8 cellular contexts compared by ENCODE assay signal in the genomic region with DNA sequence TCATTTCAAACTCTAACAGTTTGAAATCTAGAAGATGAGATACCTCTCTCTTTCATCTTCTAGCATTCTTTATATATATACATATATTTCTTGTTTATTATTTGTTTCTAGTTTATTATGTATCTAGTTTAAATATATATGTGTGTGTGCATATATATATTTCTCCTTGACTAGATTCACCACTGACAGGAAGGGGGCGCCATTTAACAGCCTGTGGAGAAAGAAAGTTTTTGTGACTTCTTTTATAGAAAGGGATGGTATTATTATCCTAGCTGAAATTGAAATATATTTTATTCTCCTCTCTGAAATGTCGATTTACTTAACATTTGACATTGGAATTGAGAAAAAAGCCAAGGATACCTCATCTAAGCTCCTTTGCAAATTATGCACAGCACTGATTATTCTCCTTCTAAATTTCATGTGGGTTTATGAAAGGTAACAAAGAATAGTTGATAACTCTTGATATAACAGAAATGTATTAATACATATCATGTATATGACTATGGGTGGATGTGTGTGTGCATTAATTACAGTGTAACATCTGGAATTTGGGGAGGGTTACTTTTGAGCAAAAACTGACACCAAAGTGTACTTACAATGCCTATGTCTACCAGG.
DNase-seq lines count a peak whose midpoint lies in the region; ATAC-seq and TF ChIP-seq lines count a peak whose summit lies in the region.

No MANE protein-coding gene starts in this region.

- H3K4me1 ChIP-seq in DOHH2 (ENCODE audit: control insufficient read depth, low read length) (no peaks in the 10 kb centered on the region), IMR-90 (ENCODE audit: control insufficient read depth, insufficient read depth, low read length) (peaks cover 5% of the 10 kb centered on the region; the same call in 1 of the 2 replicates)

- ATAC-seq in IMR-90 (ENCODE audit: low read depth) (peak; percentile 72; the same call in 1 of the 2 replicates), GM19455 (IDR thresholded peaks at IDR 0.05; ENCODE audit: unreplicated experiment) (no peak)

- 0 out of 2 replicates have a peak, but pooled peaks have one; percentile 35 for TF ChIP-seq POLR2A in IMR-90 (IDR thresholded peaks at IDR 0.05; ENCODE audit: low read depth, low read length)

- H4K5ac ChIP-seq in IMR-90 (ENCODE audit: low read depth, low read length) = no peak overlapping the region

- no peak overlapping the region for H3K4ac ChIP-seq in IMR-90 (ENCODE audit: low read depth, low read length)

- no peak overlapping the region for H4K91ac ChIP-seq in IMR-90 (ENCODE audit: insufficient read depth, low read depth, low read length)

- no peaks in the 10 kb centered on the region for H3K36me3 Mint-ChIP-seq in MCF 10A (ENCODE audit: insufficient read depth, unreplicated experiment)

- CTCF ChIA-PET in IMR-90 (lab: Yijun Ruan, JAX) = interaction anchor here (0.6 kb wide), 2 partner anchors 151 to 451 kb away, joined by 3 read pairs; no protein-coding TSS in a partner anchor
- CTCF ChIA-PET in MCF 10A (lab: Yijun Ruan, JAX) = interaction anchor here (0.6 to 2.7 kb wide), 21 partner anchors 9 to 1115 kb away, joined by 3 to 26 read pairs (median 4); no protein-coding TSS in a partner anchor

- H3K18ac ChIP-seq in IMR-90 (ENCODE audit: low read depth, low read length) = no peak overlapping the region

- POLR2A ChIA-PET in IMR-90 (lab: Charles Lee; ENCODE audit: unreplicated experiment) = no interaction called here
- POLR2A ChIA-PET in MCF 10A (lab: Yijun Ruan, JAX) = interaction anchor here (0.7 to 1.2 kb wide), 4 partner anchors 229 to 608 kb away, joined by 3 to 6 read pairs (median 4); partner anchors contain the start of gene OSR1

- no peaks in the 10 kb centered on the region for H3K79me1 ChIP-seq in IMR-90 (ENCODE audit: low read depth in 1 of 2, low read length in 2 of 2)

- H3K9me2 ChIP-seq in DOHH2 (replicated peaks; ENCODE audit: control insufficient read depth, low read length) = no peaks in the 10 kb centered on the region

- BruUV-seq in IMR-90 (replicated peaks; lab: Mats Ljungman, UMichigan) = no TSS peak
- BruUV-seq in MCF 10A (replicated peaks; lab: Mats Ljungman, UMichigan) = no TSS peak

- H3K79me2 ChIP-seq in DOHH2 (ENCODE audit: control insufficient read depth, low read length) = no peaks in the 10 kb centered on the region

- no peak overlapping the region for H3K4me3 Mint-ChIP-seq in MCF 10A (ENCODE audit: unreplicated experiment)

- no CpG with 5 or more reads among the region's 2 CpGs for WGBS in IMR-90 (ENCODE audit: extremely low coverage in 2 of 2, insufficient read length in 1 of 2), 2 experiments

- no peak overlapping the region for H3K4me3 ChIP-seq in DOHH2 (ENCODE audit: low read length)
- no peak overlapping the region for H3K4me3 ChIP-seq in IMR-90 (ENCODE audit: insufficient read depth, low read depth, low read length)

- no peak overlapping the region for H3K23ac ChIP-seq in IMR-90 (ENCODE audit: low read depth, low read length)

- H2AK9ac ChIP-seq in IMR-90 (replicated peaks; ENCODE audit: low read depth, low read length, poor library complexity) = no peak overlapping the region

- H4K20me1 ChIP-seq in DOHH2 (ENCODE audit: control insufficient read depth, insufficient read depth, low read depth, low read length) (no peaks in the 10 kb centered on the region), IMR-90 (ENCODE audit: insufficient read depth, low read length) (no peaks in the 10 kb centered on the region)

- no peak overlapping the region for H3K9ac ChIP-seq in IMR-90 (ENCODE audit: low read depth, low read length)

- intact Hi-C loops in IMR-90 (cut with micrococcal nuclease) (loop anchor here (1.0 to 10.0 kb wide), 13 partner anchors 142 to 1113 kb away; partner anchors contain the start of gene OSR1), MCF 10A (cut with micrococcal nuclease) (loop anchor here (1.0 to 5.0 kb wide), 8 partner anchors 132 to 1113 kb away; no protein-coding TSS in a partner anchor)

- H2AK5ac ChIP-seq in IMR-90 (ENCODE audit: low read depth, low read length) = no peak overlapping the region

- H3K4me2 ChIP-seq in DOHH2 (ENCODE audit: low read length) = no peak overlapping the region
- no peak overlapping the region for H3K4me2 ChIP-seq in IMR-90 (ENCODE audit: low read depth, low read length)

- H3K14ac ChIP-seq in IMR-90 (replicated peaks; ENCODE audit: low read depth, low read length) = no peak overlapping the region

- TF ChIP-seq RAD21 in IMR-90 (IDR thresholded peaks at IDR 0.05; ENCODE audit: low read length) = peak; percentile 97

- H3K56ac ChIP-seq in IMR-90 (ENCODE audit: extremely low read depth, insufficient read depth, low read length) = no peak overlapping the region

- peak overlapping the region; percentile 39; the same call in 1 of the 3 replicates for H2BK15ac ChIP-seq in IMR-90 (ENCODE audit: low read depth, low read length)

- no peaks in the 10 kb centered on the region for H3F3A ChIP-seq in DOHH2 (ENCODE audit: control insufficient read depth, insufficient read depth)

- peak overlapping the region; percentile 53; the same call in 1 of the 2 replicates for H2BK20ac ChIP-seq in IMR-90 (ENCODE audit: low read depth, low read length)

- H3K9me3 ChIP-seq in DOHH2 (ENCODE audit: control insufficient read depth, insufficient read depth, low read length) = no peaks in the 10 kb centered on the region
- no peaks in the 10 kb centered on the region for H3K9me3 ChIP-seq in IMR-90 (ENCODE audit: control insufficient read depth, insufficient read depth, low read length)

- H2BK120ac ChIP-seq in IMR-90 (ENCODE audit: low read depth, low read length) = no peak overlapping the region

- H3K4me1 Mint-ChIP-seq in MCF 10A (ENCODE audit: insufficient read depth, unreplicated experiment) = peaks cover 9% of the 10 kb centered on the region

- H3K27ac ChIP-seq in DOHH2 (ENCODE audit: low read depth, low read length) (no peak overlapping the region), IMR-90 (ENCODE audit: insufficient read depth, low read length) (no peak overlapping the region)

- dilution Hi-C loops in IMR-90 (cut with HindIII; ENCODE audit: low sequenced_read_pairs, unreplicated experiment) = no loop called here

- H4K8ac ChIP-seq in IMR-90 (ENCODE audit: low read depth in 2 of 2, low read length in 2 of 2) = 0 out of 4 replicates have a peak overlapping the region, but pooled peaks of 1 of the 2 experiments have one; percentile 18

- H3K27ac Mint-ChIP-seq in MCF 10A (ENCODE audit: low read depth, unreplicated experiment) = no peak overlapping the region

- H2BK5ac ChIP-seq in IMR-90 (ENCODE audit: low read depth, low read length, poor library complexity, severe bottlenecking) = no peak overlapping the region

- no peaks in the 10 kb centered on the region for H3K27me3 Mint-ChIP-seq in MCF 10A (ENCODE audit: insufficient read depth, unreplicated experiment)

- no peaks in the 10 kb centered on the region for H3K9me3 Mint-ChIP-seq in MCF 10A (ENCODE audit: unreplicated experiment)

- H3K27me3 ChIP-seq in DOHH2 (ENCODE audit: control insufficient read depth, low read length) (no peaks in the 10 kb centered on the region), IMR-90 (ENCODE audit: control insufficient read depth, insufficient read depth, low read length) (no peaks in the 10 kb centered on the region)

- H2AFZ ChIP-seq in IMR-90 (replicated peaks; ENCODE audit: low read length, poor library complexity) = no peak overlapping the region

- TF ChIP-seq CTCF in DOHH2 (IDR thresholded peaks at IDR 0.05; ENCODE audit: low read depth, low read length, poor library complexity, severe bottlenecking) = peak; percentile 61
- peak; percentile 93 for TF ChIP-seq CTCF in IMR-90 (conservative IDR thresholded peaks at IDR 0.05; ENCODE audit: low read depth, low read length)
- TF ChIP-seq CTCF in MCF 10A (IDR thresholded peaks at IDR 0.05; ENCODE audit: unreplicated experiment) = peak; percentile 63

- DNase-seq in IMR-90 (peak; percentile 66), RPMI7951 (ENCODE audit: low read depth) (peak; percentile 59), MCF 10A (ENCODE audit: unreplicated experiment) (peak; percentile 76), kidney tubule cell (ENCODE audit: low spot score) (peak; percentile 64), mesenteric fat pad (ENCODE audit: low spot score) (no peak)
- DNase-seq in stimulated activated CD8-positive, alpha-beta memory T cell treated with anti-CD3 and anti-CD28 coated beads, Interleukin-15, amount 100 ng/mL, for 24 hours (ENCODE audit: low read depth) = peak; percentile 3

- no peaks in the 10 kb centered on the region for H3K36me3 ChIP-seq in DOHH2 (ENCODE audit: control insufficient read depth, low read length)
- H3K36me3 ChIP-seq in IMR-90 (ENCODE audit: control insufficient read depth, insufficient read depth, low read length) = no peaks in the 10 kb centered on the region

- in situ Hi-C loops in IMR-90 (cut with MboI; ENCODE audit: low sequenced_read_pairs) = loop anchor here (5.0 to 10.0 kb wide), 3 partner anchors 315 to 1115 kb away; no protein-coding TSS in a partner anchor

- peaks cover 4% of the 10 kb centered on the region; the same call in 1 of the 2 replicates for H3K9me1 ChIP-seq in IMR-90 (ENCODE audit: insufficient read depth, low read length)

TF ChIP-seq in IMR-90, 13 proteins besides CTCF, POLR2A, EP300 and RAD21:
- TF ChIP-seq MAFK (IDR thresholded peaks at IDR 0.05; ENCODE audit: low read depth, low read length) (no peak), FOS (IDR thresholded peaks at IDR 0.05; ENCODE audit: low read depth, low read length) (no peak), SMC3 (IDR thresholded peaks at IDR 0.05; ENCODE audit: low read depth, low read length) (peak; percentile 97)
- TF ChIP-seq, protein P1, sequence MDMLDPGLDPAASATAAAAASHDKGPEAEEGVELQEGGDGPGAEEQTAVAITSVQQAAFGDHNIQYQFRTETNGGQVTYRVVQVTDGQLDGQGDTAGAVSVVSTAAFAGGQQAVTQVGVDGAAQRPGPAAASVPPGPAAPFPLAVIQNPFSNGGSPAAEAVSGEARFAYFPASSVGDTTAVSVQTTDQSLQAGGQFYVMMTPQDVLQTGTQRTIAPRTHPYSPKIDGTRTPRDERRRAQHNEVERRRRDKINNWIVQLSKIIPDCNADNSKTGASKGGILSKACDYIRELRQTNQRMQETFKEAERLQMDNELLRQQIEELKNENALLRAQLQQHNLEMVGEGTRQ (IDR thresholded peaks at IDR 0.05; ENCODE audit: low read depth, low read length) = no peak
